ENCODE assay signal across 19 cellular contexts in genomic region chr6:7846971-7847818, GRCh38.
A peak's percentile ranks its signal among the peaks of the same experiment; 100 is the strongest.
DNase-seq lines count a peak whose midpoint lies in the region; ATAC-seq and TF ChIP-seq lines count a peak whose summit lies in the region.
"Had no signal": no experiment of that assay in that cellular context is flagged by ENCODE, and none has a peak within 500 bp of the region (broad histone marks: within the 10 kb centered on the region; RNA-seq: fewer than 3 reads in every experiment).

No MANE protein-coding gene starts in this region.

- peak overlapping the region; percentile 52; the same call in 1 of the 2 replicates for H2AFZ ChIP-seq in GM23338

- WGBS in ovary, 3 donors, result 16 to 29% (median 19%) methylated on average over 7 of the region's 7 CpGs

- H3K4me2 ChIP-seq in GM23338, result no peak overlapping the region

- intact Hi-C loops in ovary (cut with DNase I), result no loop called here

- H3K4me3 ChIP-seq in GM23338, result no peak overlapping the region
- H3K4me3 ChIP-seq in adipocyte (ENCODE audit: low read length), result no peak overlapping the region
- no peak overlapping the region for H3K4me3 ChIP-seq in fibroblast of pulmonary artery (replicated peaks; ENCODE audit: low read depth, low read length)
- no peak overlapping the region for H3K4me3 ChIP-seq in ovary
- H3K4me3 ChIP-seq: thyroid gland had no signal

- H3K27me3 ChIP-seq in GM23338 (ENCODE audit: insufficient read depth), result no peaks in the 10 kb centered on the region
- no peaks in the 10 kb centered on the region for H3K27me3 ChIP-seq in adipocyte (replicated peaks; ENCODE audit: control insufficient read depth, insufficient read depth, low read length)
- H3K27me3 ChIP-seq in ovary, result no peaks in the 10 kb centered on the region
- H3K27me3 ChIP-seq: foreskin keratinocyte, thyroid gland had no signal

- H3K9me3 ChIP-seq in adipocyte (ENCODE audit: control insufficient read depth, low read length) (peaks cover 13% of the 10 kb centered on the region), ovary (no peaks in the 10 kb centered on the region)
- H3K9me3 ChIP-seq: thyroid gland had no signal

- H4K20me1 ChIP-seq in GM23338 (replicated peaks; ENCODE audit: insufficient read depth), result no peaks in the 10 kb centered on the region

- peak overlapping the region; percentile 46 for H3K27ac Mint-ChIP-seq in GM23338
- H3K27ac Mint-ChIP-seq: activated T-helper 17 cell treated with anti-CD3 and anti-CD28 coated beads, Interleukin-2, amount 50 U/mL, for 72 hours; CD8-positive, alpha-beta T cell; nephron progenitor cell had no signal

- TF ChIP-seq POLR2A in ovary (IDR thresholded peaks at IDR 0.05), result no peak

- H3K27me3 Mint-ChIP-seq in GM23338 (ENCODE audit: insufficient read depth, low read depth, poor library complexity), result peaks cover 1% of the 10 kb centered on the region

- H3K36me3 Mint-ChIP-seq in GM23338 (ENCODE audit: low read depth), result peaks cover 11% of the 10 kb centered on the region; the same call in 2 of the 3 replicates
- H3K36me3 Mint-ChIP-seq: CD8-positive, alpha-beta T cell had no signal

- H3K36me3 ChIP-seq in GM23338 (ENCODE audit: insufficient read depth), result no peaks in the 10 kb centered on the region; the same call in 1 of the 2 replicates
- H3K36me3 ChIP-seq in adipocyte (ENCODE audit: control insufficient read depth, insufficient read depth, low read length, severe bottlenecking), result no peaks in the 10 kb centered on the region
- no peaks in the 10 kb centered on the region for H3K36me3 ChIP-seq in ovary
- H3K36me3 ChIP-seq: thyroid gland had no signal

- TF ChIP-seq EP300 in ovary (IDR thresholded peaks at IDR 0.05), result no peak

- TF ChIP-seq CTCF in GM23338 (conservative IDR thresholded peaks at IDR 0.05; ENCODE audit: low read depth in 2 of 2) (peak; percentile 36 to 45), fibroblast of pulmonary artery (IDR thresholded peaks at IDR 0.05; ENCODE audit: low read length, missing control alignments) (peak; percentile 74), ovary (IDR thresholded peaks at IDR 0.05) (peak in 1 of 3 donors; percentile 7)

- H3K4me1 ChIP-seq in GM23338 (ENCODE audit: insufficient read depth), result no peaks in the 10 kb centered on the region
- peaks cover 14% of the 10 kb centered on the region for H3K4me1 ChIP-seq in adipocyte (ENCODE audit: control insufficient read depth, insufficient read depth, low read length)
- H3K4me1 ChIP-seq in ovary (ENCODE audit: insufficient read depth), result peaks cover 1% of the 10 kb centered on the region
- H3K4me1 ChIP-seq: foreskin keratinocyte, thyroid gland had no signal

- peaks cover 12% of the 10 kb centered on the region; the same call in 2 of the 3 replicates for H3K4me1 Mint-ChIP-seq in GM23338
- H3K4me1 Mint-ChIP-seq: activated T-helper 17 cell treated with anti-CD3 and anti-CD28 coated beads, Interleukin-2, amount 50 U/mL, for 72 hours; central memory CD8-positive, alpha-beta T cell; nephron progenitor cell had no signal

- no peaks in the 10 kb centered on the region for H3F3A ChIP-seq in GM23338 (replicated peaks; ENCODE audit: low read depth)

- H3K27ac ChIP-seq in GM23338 (ENCODE audit: low read depth), result no peak overlapping the region
- H3K27ac ChIP-seq in ovary, result no peak overlapping the region
- H3K27ac ChIP-seq: foreskin keratinocyte, thyroid gland had no signal

- peak; percentile 27 for DNase-seq in GM23338 (ENCODE audit: low spot score)
- DNase-seq in adipocyte (ENCODE audit: low read depth), result peak; percentile 70
- peak; percentile 79 for DNase-seq in fibroblast of pulmonary artery (ENCODE audit: low read depth)
- peak in 3 of 5 donors; percentile 21 to 58 (median 42) for DNase-seq in ovary
- no peak for DNase-seq in NCI-H774 (lab: John Stamatoyannopoulos, UW)
- no peak for DNase-seq in SHP77 (lab: John Stamatoyannopoulos, UW)
- DNase-seq: activated CD4-positive, alpha-beta T cell treated with anti-CD3 and anti-CD28 coated beads, Interleukin-2, amount 50 U/mL, for 1 hour; CD8-positive, alpha-beta T cell; Kasumi-1; NCI-H2171 treated with DMSO at 0.1 percent for 48 hours; nephron progenitor cell; small intestine; T-helper 1 cell; thyroid gland had no signal

- H3K9me2 ChIP-seq in GM23338 (ENCODE audit: insufficient read depth), result 0 out of 2 replicates have a peak, but pooled peaks cover 4% of the 10 kb centered on the region

- ATAC-seq in GM23338 (peak; percentile 61), HG03565 (IDR thresholded peaks at IDR 0.05; ENCODE audit: unreplicated experiment) (no peak), HG03095 (IDR thresholded peaks at IDR 0.05; ENCODE audit: unreplicated experiment) (no peak)
- ATAC-seq: activated T-helper 17 cell treated with anti-CD3 and anti-CD28 coated beads, Interleukin-2, amount 50 U/mL, for 72 hours; CD8-positive, alpha-beta T cell; foreskin keratinocyte had no signal

- no peak overlapping the region for H3K4me3 Mint-ChIP-seq in GM23338
- H3K4me3 Mint-ChIP-seq: activated T-helper 17 cell treated with anti-CD3 and anti-CD28 coated beads, Interleukin-2, amount 50 U/mL, for 72 hours; CD8-positive, alpha-beta T cell; central memory CD8-positive, alpha-beta T cell; nephron progenitor cell had no signal

- H3K9me3 Mint-ChIP-seq in GM23338, result peaks cover 23% of the 10 kb centered on the region; the same call in 2 of the 3 replicates
- H3K9me3 Mint-ChIP-seq: central memory CD8-positive, alpha-beta T cell had no signal

- H3K79me2 ChIP-seq in GM23338 (replicated peaks; ENCODE audit: insufficient read depth), result no peaks in the 10 kb centered on the region

- no peak overlapping the region for H3K9ac ChIP-seq in adipocyte (ENCODE audit: low read length)

TF ChIP-seq in GM23338, 12 proteins besides CTCF, POLR2A, EP300 and RAD21 (continues in another document):
- no peak for TF ChIP-seq CREB1 (CRISPR knock-in tag; IDR thresholded peaks at IDR 0.05; ENCODE audit: low read depth)
- TF ChIP-seq EZH2 (IDR thresholded peaks at IDR 0.05; ENCODE audit: low read depth, unreplicated experiment), result no peak
- no peak for TF ChIP-seq NANOG (IDR thresholded peaks at IDR 0.05; ENCODE audit: borderline replicate concordance)
- no peak for TF ChIP-seq ZNF114 (CRISPR knock-in tag; IDR thresholded peaks at IDR 0.05)
- no peak for TF ChIP-seq EZH2phosphoT487 (IDR thresholded peaks at IDR 0.05; ENCODE audit: unreplicated experiment)
- TF ChIP-seq ZNF462 (CRISPR knock-in tag; IDR thresholded peaks at IDR 0.05), result no peak
- no peak for TF ChIP-seq JUNB (IDR thresholded peaks at IDR 0.05; ENCODE audit: unreplicated experiment)
- no peak for TF ChIP-seq POLR2AphosphoS5 (IDR thresholded peaks at IDR 0.05; ENCODE audit: low read depth)

Comparison
In these comparisons a context has a peak if more than half of its experiments do, and no peak if none do; other contexts are left out.
1. DNase-seq: peak in GM23338 (single experiment), adipocyte (single experiment), fibroblast of pulmonary artery (single experiment) and ovary (3 of 5); none in NCI-H774 (single experiment) and SHP77 (0 of 2).